In the genomic region with DNA sequence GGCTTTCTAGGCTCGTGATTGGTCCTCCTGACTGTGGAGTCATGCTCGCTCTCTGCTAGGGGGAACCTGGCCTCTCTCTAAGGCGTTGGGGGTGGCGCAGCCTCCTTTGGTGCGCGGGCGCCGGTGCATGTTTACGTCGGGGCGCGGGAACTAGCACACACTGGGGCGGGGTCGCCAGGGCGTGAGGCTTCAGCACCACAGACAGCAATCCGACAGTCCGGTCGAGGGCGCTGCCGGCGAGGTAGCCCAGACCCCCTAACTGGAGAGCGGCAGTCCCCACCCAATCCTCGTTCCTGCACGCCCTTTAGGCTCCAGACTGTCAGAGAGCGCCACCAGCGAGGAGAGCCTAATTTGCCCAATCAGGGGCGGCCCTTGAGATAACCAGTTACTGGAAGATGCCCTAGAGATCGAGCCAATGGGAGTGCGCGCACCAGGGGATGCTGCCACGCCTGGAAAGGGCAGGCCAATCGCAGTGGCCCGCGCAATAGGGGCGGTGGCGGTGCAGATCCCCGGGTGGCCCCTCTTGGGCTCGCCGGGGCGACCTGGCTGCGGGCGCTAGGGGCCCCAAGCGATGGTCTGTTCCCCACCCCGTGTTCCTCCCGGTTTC, we compare ENCODE assay signal across 8 cellular contexts. TPM values are rescaled to one million over a fixed set of nuclear protein-coding genes. Genes with fewer than 3 reads are reported as not detected.
A peak's percentile ranks its signal among the peaks of the same experiment; 100 is the strongest.
DNase-seq lines count a peak whose midpoint lies in the region; ATAC-seq, FAIRE-seq and TF ChIP-seq lines count a peak whose summit lies in the region.

No MANE protein-coding gene starts in this region.

- H3F3A ChIP-seq in smooth muscle cell (ENCODE audit: low read depth): no peaks in the 10 kb centered on the region

- intact Hi-C loops in K562 (cut with micrococcal nuclease): loop anchor here (2.0 to 10.0 kb wide), 3 partner anchors 29 to 187 kb away; partner anchors contain the start of genes EPOR and TSPAN16

- no peaks in the 10 kb centered on the region for H3K36me3 ChIP-seq in K562 (ENCODE audit: control insufficient read depth, insufficient read depth, low read length)
- no peaks in the 10 kb centered on the region for H3K36me3 ChIP-seq in iPS-18a (ENCODE audit: control insufficient read depth, low read depth, low read length)
- H3K36me3 ChIP-seq in smooth muscle cell (ENCODE audit: low read depth): no peaks in the 10 kb centered on the region

- under 1% methylated on average over 40 of the region's 45 CpGs for WGBS in K562 (ENCODE audit: insufficient coverage, low coverage, missing lambda C conversion rate)
- WGBS in smooth muscle cell (ENCODE audit: low lambda C conversion rate): 9% methylated on average over 40 of the region's 45 CpGs

- FAIRE-seq in K562 (lab: Jason Lieb, UNC): peak; percentile 97

- H3K27me3 ChIP-seq in K562 (ENCODE audit: control insufficient read depth in 2 of 2, insufficient read depth in 2 of 2, low read length in 2 of 2): no peaks in the 10 kb centered on the region; a peak in 1 of 5 replicates
- H3K27me3 ChIP-seq in iPS-18a (ENCODE audit: control insufficient read depth, insufficient read depth, low read length): peaks cover 34% of the 10 kb centered on the region
- peaks cover 52% of the 10 kb centered on the region for H3K27me3 ChIP-seq in smooth muscle cell (ENCODE audit: low read depth)

- H4K20me1 ChIP-seq in K562 (replicated peaks; ENCODE audit: control insufficient read depth, insufficient read depth, low read length): no peaks in the 10 kb centered on the region; the same call in 1 of the 2 replicates
- H4K20me1 ChIP-seq in smooth muscle cell (ENCODE audit: low read depth): no peaks in the 10 kb centered on the region

- H3K9me3 ChIP-seq in K562 (replicated peaks; ENCODE audit: control insufficient read depth, insufficient read depth, low read depth, low read length): no peaks in the 10 kb centered on the region
- H3K9me3 ChIP-seq in iPS-18a (ENCODE audit: control insufficient read depth, low read depth, low read length): no peaks in the 10 kb centered on the region
- no peaks in the 10 kb centered on the region for H3K9me3 ChIP-seq in smooth muscle cell (replicated peaks; ENCODE audit: low read depth)

- no peak for TF ChIP-seq CTCF in GM10266 (IDR thresholded peaks at IDR 0.05; ENCODE audit: control insufficient read depth, insufficient read depth, low read depth, missing control alignments)
- peak in 1 of 3 experiments; percentile 16; a peak in 1 of 6 replicates for TF ChIP-seq CTCF in K562 (IDR thresholded peaks at IDR 0.05 in 2 of 3, conservative IDR thresholded peaks at IDR 0.05 in 1 of 3; ENCODE audit: insufficient read depth in 2 of 3, low read depth in 1 of 3, low read length in 3 of 3)
- TF ChIP-seq CTCF in smooth muscle cell (IDR thresholded peaks at IDR 0.05; ENCODE audit: borderline replicate concordance, insufficient read depth, poor library complexity, severe bottlenecking): no peak

- CTCF ChIA-PET in K562 (lab: Yijun Ruan, JAX; ENCODE audit: low intra/inter-chr PET ratio): interaction anchor here (0.5 to 2.2 kb wide), 7 partner anchors 14 to 355 kb away, joined by 3 to 15 read pairs (median 3); no protein-coding TSS in a partner anchor

- H3K4me1 ChIP-seq in K562 (replicated peaks in 1 of 2; ENCODE audit: control insufficient read depth in 2 of 2, insufficient read depth in 2 of 2, low read length in 2 of 2) (peaks cover 9 to 64% of the 10 kb centered on the region in 2 experiments; a peak in 4 of 5 replicates), iPS-18a (ENCODE audit: control insufficient read depth, low read depth, low read length) (no peaks in the 10 kb centered on the region), smooth muscle cell (ENCODE audit: low read depth) (no peaks in the 10 kb centered on the region)

- peak; percentile 97 for DNase-seq in GM10266 (ENCODE audit: extremely low spot score)
- peak; percentile 43 for DNase-seq in NCI-H187 treated with DMSO at 0.1 percent for 48 hours (lab: John Stamatoyannopoulos, UW)
- DNase-seq in T-helper 9 cell: peak; percentile 23
- DNase-seq in K562 (ENCODE audit: extremely low read depth in 1 of 4, low spot score in 3 of 4): peak; percentile 91 to 95 (median 94)
- DNase-seq in smooth muscle cell (lab: John Stamatoyannopoulos, UW; ENCODE audit: unreplicated experiment): peak; percentile 41

- TF ChIP-seq POLR2A in K562 (conservative IDR thresholded peaks at IDR 0.05): no peak; the same call in 1 of the 2 replicates

- POLR2A ChIA-PET in K562 (lab: Yijun Ruan, JAX): interaction anchor here (0.5 to 1.1 kb wide), 3 partner anchors 33 to 195 kb away, joined by 3 to 4 read pairs (median 3); no protein-coding TSS in a partner anchor

- H3K9me1 ChIP-seq in K562 (ENCODE audit: control insufficient read depth, insufficient read depth, low read length): no peaks in the 10 kb centered on the region

- H3K27ac ChIP-seq in K562 (ENCODE audit: extremely low read depth, low read depth, low read length) (peak overlapping the region; percentile 40; the same call in 1 of the 3 replicates), iPS-18a (ENCODE audit: low read length) (no peak overlapping the region), smooth muscle cell (ENCODE audit: low read depth) (no peak overlapping the region)

- H3K4me2 ChIP-seq in K562 (ENCODE audit: insufficient read depth, low read length) (peak overlapping the region; percentile 51), smooth muscle cell (peak overlapping the region; percentile 84)

- H3K79me2 ChIP-seq in K562 (ENCODE audit: control insufficient read depth, insufficient read depth, low read length) (no peaks in the 10 kb centered on the region), smooth muscle cell (ENCODE audit: low read depth) (no peaks in the 10 kb centered on the region)

- H2AFZ ChIP-seq in K562 (ENCODE audit: low read depth, low read length): peak overlapping the region; percentile 87
- H2AFZ ChIP-seq in smooth muscle cell (ENCODE audit: low read depth): no peak overlapping the region

- BruUV-seq in K562 (replicated peaks; lab: Mats Ljungman, UMichigan): no TSS peak

- H3K4me3 ChIP-seq in K562 (peak overlapping the region; percentile 39), iPS-18a (ENCODE audit: low read length) (peak overlapping the region; percentile 42), smooth muscle cell (peak overlapping the region; percentile 33)

- ATAC-seq in HG02759 (IDR thresholded peaks at IDR 0.05; ENCODE audit: unreplicated experiment): peak; percentile 62
- ATAC-seq in K562: peak; percentile 91
- no peak for ATAC-seq in HG02840 (IDR thresholded peaks at IDR 0.05; ENCODE audit: low FRiP score, unreplicated experiment)

- in situ Hi-C loops in K562 (cut with MboI): no loop called here

- H3K9ac ChIP-seq in K562 (ENCODE audit: insufficient read depth in 1 of 2, low read depth in 2 of 2, low read length in 2 of 2) (peak overlapping the region in 1 of 2 experiments; percentile 81; a peak in 2 of 4 replicates), iPS-18a (ENCODE audit: low read length) (no peak overlapping the region), smooth muscle cell (ENCODE audit: low read depth) (no peak overlapping the region)

- no peak for TF ChIP-seq RAD21 in K562 (CRISPR knock-in tag; conservative IDR thresholded peaks at IDR 0.05 in 1 of 2, IDR thresholded peaks at IDR 0.05 in 1 of 2)

- TF ChIP-seq EP300 in K562 (IDR thresholded peaks at IDR 0.05; ENCODE audit: low read length): no peak

RNA-seq across cellular contexts. Expression of gene ELAVL3, which starts 1.0 kb away (rescaled TPM):
- not detected in 2 replicates for total RNA-seq in K562 (2011; cell fraction: chromatin; rRNA removed; ENCODE audit: low replicate concordance)
- not detected in 2 replicates for total RNA-seq in K562 (2011; cell fraction: nucleolus; rRNA removed)
- not detected in 2 replicates for total RNA-seq in K562 (2011; cell fraction: nucleoplasm; rRNA removed)
- 0.16 TPM in 1 of 2 replicates, not detected in the other for total RNA-seq in K562 (2014; rRNA removed)
- not detected in 2 replicates for total RNA-seq in K562 (2014; rRNA removed; fragmentation: Illumina TruSeq; extraction: Trizol)
- not detected in 2 replicates for total RNA-seq in K562 (2015; rRNA removed; fragmentation: Illumina TruSeq; extraction: Trizol)
- not detected in 2 replicates for total RNA-seq in K562 (2021)
- not detected in 2 replicates for polyA plus RNA-seq in K562 (2011; rRNA removed)
- polyA plus RNA-seq in K562 (2011; cell fraction: cytosol; rRNA removed): not detected in 2 replicates
- polyA plus RNA-seq in K562 (2011; cell fraction: nucleus; rRNA removed): not detected in 2 replicates
- polyA plus RNA-seq in K562 (2012): 0.01 TPM in 1 of 2 replicates, not detected in the other
- not detected in 2 replicates for polyA plus RNA-seq in K562 (2014; fragmentation: Illumina TruSeq; extraction: Trizol)
- polyA plus RNA-seq in K562 (2014; fragmentation: Nextera tagmentation; extraction: Ambion mirVana): not detected
- polyA plus RNA-seq in K562 (2014; rRNA removed): not detected in 2 replicates
- not detected in 2 replicates for polyA minus RNA-seq in K562 (2011; rRNA and poly(A)+ RNA removed)
- polyA minus RNA-seq in K562 (2011; cell fraction: cytosol; rRNA and poly(A)+ RNA removed): not detected in 2 replicates
- polyA minus RNA-seq in K562 (2011; cell fraction: nucleus; rRNA and poly(A)+ RNA removed): not detected in 2 replicates
- total RNA-seq in smooth muscle cell: not detected in 2 replicates
- polyA plus RNA-seq in smooth muscle cell: not detected in 2 replicates

RNA-seq across cellular contexts. Expression of gene ZNF653, which starts 23.8 kb away (rescaled TPM):
- 12.5 and 24.0 TPM in 2 replicates for total RNA-seq in K562 (2011; cell fraction: chromatin; rRNA removed; ENCODE audit: low replicate concordance)
- 22.4 and 24.2 TPM in 2 replicates for total RNA-seq in K562 (2011; cell fraction: nucleolus; rRNA removed)
- total RNA-seq in K562 (2011; cell fraction: nucleoplasm; rRNA removed): 15.0 and 19.7 TPM in 2 replicates
- total RNA-seq in K562 (2014; rRNA removed) (3.9 and 7.1 TPM in 2 replicates), K562 (2014; rRNA removed; fragmentation: Illumina TruSeq; extraction: Trizol) (1.4 and 1.6 TPM in 2 replicates), K562 (2015; rRNA removed; fragmentation: Illumina TruSeq; extraction: Trizol) (2.9 and 3.8 TPM in 2 replicates), K562 (2021) (5.6 and 8.0 TPM in 2 replicates), smooth muscle cell (2.2 and 2.9 TPM in 2 replicates)
- polyA plus RNA-seq in K562 (2011; rRNA removed) (7.0 and 7.8 TPM in 2 replicates), K562 (2014; fragmentation: Illumina TruSeq; extraction: Trizol) (4.2 and 5.6 TPM in 2 replicates), K562 (2014; fragmentation: Nextera tagmentation; extraction: Ambion mirVana) (not detected), K562 (2014; rRNA removed) (5.3 and 7.3 TPM in 2 replicates), smooth muscle cell (5.5 and 10.8 TPM in 2 replicates)
- 7.3 and 15.5 TPM in 2 replicates for polyA plus RNA-seq in K562 (2011; cell fraction: cytosol; rRNA removed)
- 18.3 and 23.6 TPM in 2 replicates for polyA plus RNA-seq in K562 (2011; cell fraction: nucleus; rRNA removed)
- polyA plus RNA-seq in K562 (2012): 5.4 and 6.6 TPM in 2 replicates
- 2.4 and 4.9 TPM in 2 replicates for polyA minus RNA-seq in K562 (2011; rRNA and poly(A)+ RNA removed)
- polyA minus RNA-seq in K562 (2011; cell fraction: cytosol; rRNA and poly(A)+ RNA removed): 3.6 and 4.3 TPM in 2 replicates
- 4.3 and 5.6 TPM in 2 replicates for polyA minus RNA-seq in K562 (2011; cell fraction: nucleus; rRNA and poly(A)+ RNA removed)

RNA-seq across cellular contexts. Expression of gene PRKCSH, which starts 46.4 kb away (rescaled TPM):
- total RNA-seq in K562 (2011; cell fraction: chromatin; rRNA removed; ENCODE audit: low replicate concordance): 161 and 438 TPM in 2 replicates
- total RNA-seq in K562 (2011; cell fraction: nucleolus; rRNA removed): 419 and 446 TPM in 2 replicates
- 236 and 271 TPM in 2 replicates for total RNA-seq in K562 (2011; cell fraction: nucleoplasm; rRNA removed)
- 99.4 and 135 TPM in 2 replicates for total RNA-seq in K562 (2014; rRNA removed)
- total RNA-seq in K562 (2014; rRNA removed; fragmentation: Illumina TruSeq; extraction: Trizol): 25.6 and 28.4 TPM in 2 replicates
- total RNA-seq in K562 (2015; rRNA removed; fragmentation: Illumina TruSeq; extraction: Trizol): 48.1 and 52.1 TPM in 2 replicates
- total RNA-seq in K562 (2021): 297 and 303 TPM in 2 replicates
- 39.1 and 96.2 TPM in 2 replicates for polyA plus RNA-seq in K562 (2011; rRNA removed)
- 68.3 and 79.6 TPM in 2 replicates for polyA plus RNA-seq in K562 (2011; cell fraction: cytosol; rRNA removed)
- 221 and 243 TPM in 2 replicates for polyA plus RNA-seq in K562 (2011; cell fraction: nucleus; rRNA removed)
- 242 and 451 TPM in 2 replicates for polyA plus RNA-seq in K562 (2012)
- polyA plus RNA-seq in K562 (2014; fragmentation: Illumina TruSeq; extraction: Trizol): 155 and 235 TPM in 2 replicates
- 1 to 10 TPM; 2.3 to 6.9 TPM for polyA plus RNA-seq in K562 (2014; fragmentation: Nextera tagmentation; extraction: Ambion mirVana)
- polyA plus RNA-seq in K562 (2014; rRNA removed): 76.5 and 88.9 TPM in 2 replicates
- 31.6 and 32.5 TPM in 2 replicates for polyA minus RNA-seq in K562 (2011; rRNA and poly(A)+ RNA removed)
- polyA minus RNA-seq in K562 (2011; cell fraction: cytosol; rRNA and poly(A)+ RNA removed): 147 and 227 TPM in 2 replicates
- 56.5 and 75.8 TPM in 2 replicates for polyA minus RNA-seq in K562 (2011; cell fraction: nucleus; rRNA and poly(A)+ RNA removed)
- 25.9 and 47.4 TPM in 2 replicates for total RNA-seq in smooth muscle cell
- polyA plus RNA-seq in smooth muscle cell: 165 and 169 TPM in 2 replicates

RNA-seq across cellular contexts. Expression of gene ODAD3, which starts 47.0 kb away (rescaled TPM):
- 0.25 and 0.74 TPM in 2 replicates for total RNA-seq in K562 (2011; cell fraction: chromatin; rRNA removed; ENCODE audit: low replicate concordance)
- total RNA-seq in K562 (2011; cell fraction: nucleolus; rRNA removed): 0.26 and 1.2 TPM in 2 replicates
- 0.29 TPM in 1 of 2 replicates, not detected in the other for total RNA-seq in K562 (2011; cell fraction: nucleoplasm; rRNA removed)
- total RNA-seq in K562 (2014; rRNA removed) (0.08 and 0.14 TPM in 2 replicates), K562 (2014; rRNA removed; fragmentation: Illumina TruSeq; extraction: Trizol) (0.11 TPM in 1 of 2 replicates, not detected in the other), K562 (2015; rRNA removed; fragmentation: Illumina TruSeq; extraction: Trizol) (0.08 TPM in 1 of 2 replicates, not detected in the other), K562 (2021) (0.18 and 0.51 TPM in 2 replicates), smooth muscle cell (1.0 TPM in 1 of 2 replicates, not detected in the other)
- polyA plus RNA-seq in K562 (2011; rRNA removed) (0.19 TPM in 1 of 2 replicates, not detected in the other), K562 (2014; fragmentation: Illumina TruSeq; extraction: Trizol) (0.08 and 0.12 TPM in 2 replicates), K562 (2014; fragmentation: Nextera tagmentation; extraction: Ambion mirVana) (under 1 TPM; 0.07 to 0.18 TPM), K562 (2014; rRNA removed) (0.72 and 1.5 TPM in 2 replicates), smooth muscle cell (3.8 and 5.1 TPM in 2 replicates)
- polyA plus RNA-seq in K562 (2011; cell fraction: cytosol; rRNA removed): 0.12 TPM in 2 replicates
- polyA plus RNA-seq in K562 (2011; cell fraction: nucleus; rRNA removed): 0.54 and 0.66 TPM in 2 replicates
- polyA plus RNA-seq in K562 (2012): 0.16 and 0.19 TPM in 2 replicates
- not detected in 2 replicates for polyA minus RNA-seq in K562 (2011; rRNA and poly(A)+ RNA removed)
- not detected in 2 replicates for polyA minus RNA-seq in K562 (2011; cell fraction: cytosol; rRNA and poly(A)+ RNA removed)
- 0.13 and 0.22 TPM in 2 replicates for polyA minus RNA-seq in K562 (2011; cell fraction: nucleus; rRNA and poly(A)+ RNA removed)

RNA-seq across cellular contexts. Expression of gene ECSIT, which starts 47.1 kb away (rescaled TPM):
- total RNA-seq in K562 (2011; cell fraction: chromatin; rRNA removed; ENCODE audit: low replicate concordance): 34.5 and 88.3 TPM in 2 replicates
- total RNA-seq in K562 (2011; cell fraction: nucleolus; rRNA removed): 49.9 and 54.2 TPM in 2 replicates
- 31.5 and 36.0 TPM in 2 replicates for total RNA-seq in K562 (2011; cell fraction: nucleoplasm; rRNA removed)
- total RNA-seq in K562 (2014; rRNA removed): 82.5 and 91.8 TPM in 2 replicates
- total RNA-seq in K562 (2014; rRNA removed; fragmentation: Illumina TruSeq; extraction: Trizol): 14.3 and 20.4 TPM in 2 replicates
- 36.5 and 40.4 TPM in 2 replicates for total RNA-seq in K562 (2015; rRNA removed; fragmentation: Illumina TruSeq; extraction: Trizol)
- total RNA-seq in K562 (2021): 71.2 and 73.3 TPM in 2 replicates
- polyA plus RNA-seq in K562 (2011; rRNA removed): 43.9 and 66.4 TPM in 2 replicates
- polyA plus RNA-seq in K562 (2011; cell fraction: cytosol; rRNA removed): 81.6 and 108 TPM in 2 replicates
- polyA plus RNA-seq in K562 (2011; cell fraction: nucleus; rRNA removed): 68.9 and 81.7 TPM in 2 replicates
- polyA plus RNA-seq in K562 (2012): 51.8 and 53.6 TPM in 2 replicates
- polyA plus RNA-seq in K562 (2014; fragmentation: Illumina TruSeq; extraction: Trizol): 44.0 and 49.0 TPM in 2 replicates
- 1 to 10 TPM; 1.1 to 4.2 TPM for polyA plus RNA-seq in K562 (2014; fragmentation: Nextera tagmentation; extraction: Ambion mirVana)
- 55.7 and 60.9 TPM in 2 replicates for polyA plus RNA-seq in K562 (2014; rRNA removed)
- polyA minus RNA-seq in K562 (2011; rRNA and poly(A)+ RNA removed): 48.5 and 63.1 TPM in 2 replicates
- polyA minus RNA-seq in K562 (2011; cell fraction: cytosol; rRNA and poly(A)+ RNA removed): 44.3 and 60.1 TPM in 2 replicates
- 12.0 and 18.3 TPM in 2 replicates for polyA minus RNA-seq in K562 (2011; cell fraction: nucleus; rRNA and poly(A)+ RNA removed)
- total RNA-seq in smooth muscle cell: 20.7 and 21.1 TPM in 2 replicates
- polyA plus RNA-seq in smooth muscle cell: 32.1 and 34.1 TPM in 2 replicates

Comparison
In these comparisons a context has a peak if more than half of its experiments do, and no peak if none do; other contexts are left out.
1. DNase-seq: peak in every context shown above with its lines; median percentile 97 in GM10266; 94 in K562; 43 in NCI-H187 treated with DMSO at 0.1 percent for 48 hours; 41 in smooth muscle cell; 23 in T-helper 9 cell.